27 cellular contexts compared by ENCODE assay signal in genomic region chr9:131201856-131202255, GRCh38.
"Had no signal": no experiment of that assay in that cellular context is flagged by ENCODE, and none has a peak within 500 bp of the region (broad histone marks: within the 10 kb centered on the region; RNA-seq: fewer than 3 reads in every experiment).

No MANE protein-coding gene starts in this region.

- H3K27ac ChIP-seq: coronary artery, epithelial cell of prostate, esophagus squamous epithelium, gastrocnemius medialis, heart right ventricle, left lung, lower lobe of right lung had no signal

- FAIRE-seq: colon, endometrium, islet of Langerhans, keratinocyte had no signal

- H3K4me3 ChIP-seq: coronary artery, esophagus squamous epithelium, gastrocnemius medialis, heart right ventricle, left lung, lower lobe of right lung, mucosa of descending colon had no signal

- ATAC-seq: effector memory CD8-positive, alpha-beta T cell; esophagus mucosa; gastrocnemius medialis; heart right ventricle; left cardiac atrium; left lung; left ventricle myocardium superior; lower lobe of right lung; mucosa of descending colon had no signal

- H3K4me3 Mint-ChIP-seq: effector memory CD8-positive, alpha-beta T cell; endodermal cell; mesothelial cell of epicardium; naive B cell had no signal

- H3K4me1 ChIP-seq: esophagus squamous epithelium, gastrocnemius medialis, left lung, lower lobe of right lung had no signal

- H3K27me3 ChIP-seq: esophagus squamous epithelium, gastrocnemius medialis, heart right ventricle, left lung had no signal

- DNase-seq: effector CD8-positive, alpha-beta T cell; effector memory CD8-positive, alpha-beta T cell; endodermal cell; erythroblast; esophagus squamous epithelium; foreskin fibroblast; foreskin melanocyte; gastrocnemius medialis; glutamatergic neuron; head of caudate nucleus; heart right ventricle; hippocampal formation; left cardiac atrium; left lung; left ventricle myocardium superior; lower lobe of right lung; mesenchymal stem cell; mucosa of descending colon; naive B cell had no signal

- H3K4me1 Mint-ChIP-seq: mesothelial cell of epicardium had no signal

- H3K9me3 Mint-ChIP-seq: effector memory CD8-positive, alpha-beta T cell; endodermal cell; mesothelial cell of epicardium; naive B cell had no signal

- H3K27ac Mint-ChIP-seq: effector memory CD8-positive, alpha-beta T cell; endodermal cell; mesothelial cell of epicardium; naive B cell had no signal

- H3K27me3 Mint-ChIP-seq: effector memory CD8-positive, alpha-beta T cell; naive B cell had no signal

- H3K9me3 ChIP-seq: esophagus squamous epithelium, gastrocnemius medialis, heart right ventricle, left lung, lower lobe of right lung, mucosa of descending colon had no signal
